Comparison of ENCODE assay signal across 8 cellular contexts in genomic region chr11:561148-562003, GRCh38. TPM values are rescaled to one million over a fixed set of nuclear protein-coding genes. Genes with fewer than 3 reads are reported as not detected.
A peak's percentile ranks its signal among the peaks of the same experiment; 100 is the strongest.
DNase-seq lines count a peak whose midpoint lies in the region; ATAC-seq and TF ChIP-seq lines count a peak whose summit lies in the region.

No MANE protein-coding gene starts in this region.

- H3K4me3 ChIP-seq in AG04450 (ENCODE audit: low read depth, low read length) (peak overlapping the region; percentile 63), mucosa of rectum (ENCODE audit: low read length in 2 of 2) (peak overlapping the region; percentile 77 to 78)

- H3K27ac ChIP-seq in AG04450 (ENCODE audit: low read depth, low read length) (no peak overlapping the region), mucosa of rectum (ENCODE audit: low read depth in 2 of 2, low read length in 2 of 2) (peak overlapping the region; percentile 98)

- POLR2A ChIA-PET in AG04450 (lab: Yijun Ruan, JAX) = no interaction called here

- H3K9me3 ChIP-seq in AG04450 (ENCODE audit: control insufficient read depth, insufficient read depth, low read length) (peaks cover under 1% of the 10 kb centered on the region; the same call in 1 of the 2 replicates), mucosa of rectum (ENCODE audit: control insufficient read depth in 2 of 2, low read length in 2 of 2) (no peaks in the 10 kb centered on the region)

- peaks cover 12 to 18% of the 10 kb centered on the region in 2 donors for H3K36me3 ChIP-seq in mucosa of rectum (ENCODE audit: control insufficient read depth in 2 of 2, insufficient read depth in 2 of 2, low read length in 2 of 2)

- CTCF ChIA-PET in AG04450 (lab: Charles Lee) = no interaction called here

- DNase-seq in AG04450 (ENCODE audit: low read depth, low spot score) = no peak
- peak; percentile 50 for DNase-seq in OCI-M1 (lab: John Stamatoyannopoulos, UW)
- peak; percentile 18 for DNase-seq in dermis blood vessel endothelial cell
- no peak for DNase-seq in mesenteric fat pad (ENCODE audit: low spot score)

- TF ChIP-seq CTCF in AG04450 (IDR thresholded peaks at IDR 0.05; ENCODE audit: low read depth, low read length) = no peak

- H3K4me1 ChIP-seq in mucosa of rectum (ENCODE audit: control insufficient read depth in 2 of 2, insufficient read depth in 2 of 2, low read length in 2 of 2) = peaks cover 29 to 36% of the 10 kb centered on the region in 2 donors

- peaks cover 30% of the 10 kb centered on the region for H3K27me3 ChIP-seq in AG04450 (ENCODE audit: control insufficient read depth, insufficient read depth, low read length)
- H3K27me3 ChIP-seq in mucosa of rectum (ENCODE audit: control insufficient read depth in 2 of 2, insufficient read depth in 2 of 2, low read length in 2 of 2) = peaks cover 3 to 6% of the 10 kb centered on the region in 2 donors

- H3K9ac ChIP-seq in mucosa of rectum (ENCODE audit: low read depth in 1 of 2, low read length in 2 of 2) = peak overlapping the region; percentile 84 to 97

- ATAC-seq in GM18520 (IDR thresholded peaks at IDR 0.05; ENCODE audit: unreplicated experiment) (peak; percentile 8), HG03039 (IDR thresholded peaks at IDR 0.05; ENCODE audit: unreplicated experiment) (peak; percentile 12), HG03565 (IDR thresholded peaks at IDR 0.05; ENCODE audit: unreplicated experiment) (no peak)

RNA-seq across cellular contexts. Expression of gene RASSF7, which starts 0.6 kb away (rescaled TPM):
- 2.5 and 4.3 TPM in 2 replicates for polyA plus RNA-seq in AG04450 (2011; rRNA removed)
- 0.78 and 1.3 TPM in 2 replicates for polyA minus RNA-seq in AG04450 (2011; rRNA and poly(A)+ RNA removed)
- 21.3 and 25.2 TPM in 2 replicates for total RNA-seq in dermis blood vessel endothelial cell
- total RNA-seq in mesenteric fat pad = 2.0 TPM

RNA-seq across cellular contexts. Expression of gene LMNTD2, which starts 0.8 kb away (rescaled TPM):
- 0.32 and 0.67 TPM in 2 replicates for polyA plus RNA-seq in AG04450 (2011; rRNA removed)
- not detected in 2 replicates for polyA minus RNA-seq in AG04450 (2011; rRNA and poly(A)+ RNA removed)
- total RNA-seq in dermis blood vessel endothelial cell = 1.3 and 2.6 TPM in 2 replicates
- 0.87 TPM for total RNA-seq in mesenteric fat pad

RNA-seq across cellular contexts. Expression of gene PHRF1, which starts 14.9 kb away (rescaled TPM):
- 7.3 and 8.4 TPM in 2 replicates for polyA plus RNA-seq in AG04450 (2011; rRNA removed)
- 6.8 and 6.9 TPM in 2 replicates for polyA minus RNA-seq in AG04450 (2011; rRNA and poly(A)+ RNA removed)
- 27.7 and 31.4 TPM in 2 replicates for total RNA-seq in dermis blood vessel endothelial cell
- 29.3 TPM for total RNA-seq in mesenteric fat pad

RNA-seq across cellular contexts. Expression of gene LRRC56, which starts 24.0 kb away (rescaled TPM):
- 0.86 and 1.5 TPM in 2 replicates for polyA plus RNA-seq in AG04450 (2011; rRNA removed)
- polyA minus RNA-seq in AG04450 (2011; rRNA and poly(A)+ RNA removed) = 0.48 and 0.83 TPM in 2 replicates
- 0.56 and 0.68 TPM in 2 replicates for total RNA-seq in dermis blood vessel endothelial cell
- 0.71 TPM for total RNA-seq in mesenteric fat pad

RNA-seq across cellular contexts. Expression of gene HRAS, which starts 26.0 kb away (rescaled TPM):
- polyA plus RNA-seq in AG04450 (2011; rRNA removed) = 44.7 and 58.7 TPM in 2 replicates
- polyA minus RNA-seq in AG04450 (2011; rRNA and poly(A)+ RNA removed) = 57.0 and 71.2 TPM in 2 replicates
- total RNA-seq in dermis blood vessel endothelial cell = 51.6 and 70.2 TPM in 2 replicates
- 65.2 TPM for total RNA-seq in mesenteric fat pad

Comparison
In these comparisons a context has a peak if more than half of its experiments do, and no peak if none do; other contexts are left out.
1. DNase-seq: peak in OCI-M1 (single experiment) and dermis blood vessel endothelial cell (single experiment); none in AG04450 (single experiment) and mesenteric fat pad (single experiment).